ENCODE assay signal across 8 cellular contexts in the genomic region with DNA sequence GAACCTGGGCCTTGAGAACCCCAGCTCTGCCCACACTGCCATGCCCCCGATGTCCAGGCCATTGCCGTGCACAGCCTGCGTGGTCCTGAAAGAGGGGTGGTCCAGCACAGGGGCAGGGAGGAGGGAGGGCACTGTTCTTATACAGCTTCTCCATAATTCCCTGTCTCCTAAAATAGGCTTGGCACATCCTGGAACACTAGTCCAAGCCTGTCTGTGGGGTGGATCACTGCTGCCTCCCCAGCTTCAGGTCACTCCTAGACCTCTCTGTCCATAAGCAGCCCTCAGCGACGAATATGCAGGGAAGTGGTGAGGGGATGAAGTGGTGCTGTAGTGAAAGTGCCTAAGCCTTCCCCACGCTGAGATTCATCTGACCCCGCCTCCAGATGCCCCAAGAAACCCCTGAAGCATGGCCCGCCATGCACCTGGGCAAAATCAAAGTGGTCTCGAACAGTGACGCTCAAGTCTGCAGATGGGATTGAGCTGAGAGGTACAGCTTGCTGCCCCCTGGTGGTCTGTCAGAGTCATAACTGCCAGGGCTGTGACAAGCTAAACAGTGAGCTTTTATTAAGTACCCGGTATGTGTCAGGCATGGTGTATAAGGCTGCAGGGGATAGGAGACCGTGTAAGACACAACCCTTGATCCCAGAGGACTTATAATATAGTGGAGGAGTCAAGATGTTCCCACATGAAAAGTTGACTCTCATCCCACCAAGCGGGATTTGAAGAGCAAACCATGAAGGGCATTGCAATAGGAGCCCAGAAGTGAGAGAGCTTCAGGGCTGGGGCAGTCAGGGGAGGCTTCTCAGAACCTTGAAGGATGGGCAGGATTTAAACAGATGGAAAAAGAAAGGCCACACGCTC.
A peak's percentile ranks its signal among the peaks of the same experiment; 100 is the strongest.
DNase-seq lines count a peak whose midpoint lies in the region; ATAC-seq and TF ChIP-seq lines count a peak whose summit lies in the region.

No MANE protein-coding gene starts in this region.

- H3K4me3 ChIP-seq in A673 (ENCODE audit: low read depth, low read length, poor library complexity, severe bottlenecking): no peak overlapping the region

- H3K36me3 ChIP-seq in A673 (ENCODE audit: insufficient read depth, low read length, poor library complexity, severe bottlenecking): no peaks in the 10 kb centered on the region

- H3K27ac ChIP-seq in A673 (ENCODE audit: low read depth, low read length, poor library complexity, severe bottlenecking) (no peak overlapping the region), caudate nucleus (ENCODE audit: low read depth, low read length) (no peak overlapping the region)

- BruUV-seq in A673 (replicated peaks; lab: Mats Ljungman, UMichigan): no TSS peak

- CTCF ChIA-PET in A673 (lab: Charles Lee): interaction anchor here (0.6 to 3.2 kb wide), 14 partner anchors 8 to 1053 kb away, joined by 3 to 102 read pairs (median 4); no protein-coding TSS in a partner anchor

- no peaks in the 10 kb centered on the region for H3K9me3 ChIP-seq in A673 (ENCODE audit: low read depth, low read length, poor library complexity, severe bottlenecking)

- peaks cover 22% of the 10 kb centered on the region for H3K27me3 ChIP-seq in A673 (replicated peaks; ENCODE audit: insufficient read depth, low read depth, low read length, poor library complexity)

- POLR2A ChIA-PET in A673 (lab: Charles Lee; ENCODE audit: low non-redundant PET): interaction anchor here (0.5 kb wide), 1 partner anchor 75 kb away, joined by 9 read pairs; no protein-coding TSS in a partner anchor

- DNase-seq in A673 (ENCODE audit: low spot score) (peak; percentile 78), NCI-H2196 treated with DMSO at 0.1 percent for 48 hours (lab: John Stamatoyannopoulos, UW; ENCODE audit: unreplicated experiment) (peak; percentile 58), caudate nucleus (lab: John Stamatoyannopoulos, UW) (peak in 49 of 61 donors; percentile 4 to 72 (median 36)), left colon (peak in 1 of 2 donors; percentile 46)
- DNase-seq in activated CD4-positive, CD25-positive, alpha-beta regulatory T cell (lab: John Stamatoyannopoulos, UW): peak; percentile 30 to 39 (median 34)
- peak; percentile 68 for DNase-seq in stimulated activated CD4-positive, alpha-beta T cell treated with anti-CD3 and anti-CD28 coated beads, Interleukin-4, amount 100 ng/mL, for 24 hours

- TF ChIP-seq CTCF in A673 (conservative IDR thresholded peaks at IDR 0.05; ENCODE audit: low read depth, low read length): peak; percentile 94

- H3K4me1 ChIP-seq in A673 (ENCODE audit: insufficient read depth, low read length, poor library complexity, severe bottlenecking): no peaks in the 10 kb centered on the region

- intact Hi-C loops in A673 (cut with micrococcal nuclease; ENCODE audit: unreplicated experiment) (loop anchor here (1.0 to 10.0 kb wide), 4 partner anchors 103 to 732 kb away; no protein-coding TSS in a partner anchor), left colon (cut with DNase I, micrococcal nuclease) (loop anchor here in 1 of 2 donors (10.0 kb wide), 1 partner anchor 105 kb away; no protein-coding TSS in a partner anchor)

- ATAC-seq in GM18517 (IDR thresholded peaks at IDR 0.05; ENCODE audit: unreplicated experiment) (peak; percentile 73), HG03159 (IDR thresholded peaks at IDR 0.05; ENCODE audit: unreplicated experiment) (peak; percentile 71), left colon (peak; percentile 59)
